Comparison of ENCODE assay signal across 8 cellular contexts in the genomic region with DNA sequence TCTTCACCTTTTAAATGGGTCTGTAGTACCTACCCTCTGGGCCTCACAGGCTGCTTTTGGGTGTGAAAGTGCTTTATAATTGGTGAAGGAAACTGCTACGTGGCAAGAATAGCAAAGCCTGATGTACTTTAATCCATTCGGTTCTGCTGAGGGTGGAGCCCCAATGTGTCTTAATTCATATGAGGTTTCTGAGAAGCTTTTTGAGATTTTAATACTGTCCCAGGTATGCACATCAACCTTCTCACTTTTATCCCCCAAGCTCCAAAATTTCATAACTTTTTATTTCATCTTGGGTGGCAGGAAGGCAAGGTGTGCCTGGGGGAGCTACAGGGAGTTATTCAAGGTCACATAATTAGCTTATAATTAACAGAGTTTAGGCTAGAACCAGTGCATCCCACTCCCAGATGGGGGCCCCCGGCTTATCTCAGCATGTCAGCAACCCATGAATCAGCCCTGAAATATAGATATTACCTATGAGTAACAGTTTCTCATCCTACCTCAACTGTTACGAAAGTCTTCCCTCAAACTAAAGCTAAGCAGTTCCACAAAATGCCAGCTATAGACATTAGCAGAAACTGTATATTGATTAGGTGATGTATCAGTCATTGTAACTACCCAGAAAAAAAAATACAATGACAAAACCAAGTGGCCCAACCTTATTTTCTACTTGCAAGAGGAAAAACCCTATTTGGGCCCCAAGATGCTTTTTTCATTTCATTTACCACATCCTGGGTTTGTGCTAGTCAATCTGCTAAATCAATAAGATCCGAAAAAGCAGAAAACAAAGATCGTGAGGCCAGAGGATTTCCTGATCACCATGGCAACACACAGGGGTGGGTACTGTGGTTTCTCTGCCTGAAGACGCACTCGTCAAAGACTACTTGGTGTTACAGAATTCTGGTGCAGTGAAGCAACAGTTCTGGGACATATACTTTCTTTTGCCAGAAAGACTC.
A peak's percentile ranks its signal among the peaks of the same experiment; 100 is the strongest.
DNase-seq lines count a peak whose midpoint lies in the region; ATAC-seq and TF ChIP-seq lines count a peak whose summit lies in the region.

No MANE protein-coding gene starts in this region.

- peaks cover 83% of the 10 kb centered on the region for H3K36me3 Mint-ChIP-seq in activated T-cell treated with anti-CD3 and anti-CD28 coated beads, Interleukin-2, amount 50 U/mL, for 24 hours (ENCODE audit: low read depth)

- DNase-seq in NOMO-1 treated with DMSO at 0.1 percent for 48 hours (lab: John Stamatoyannopoulos, UW; ENCODE audit: unreplicated experiment) = peak; percentile 89
- DNase-seq in activated T-cell treated with anti-CD3 and anti-CD28 coated beads, Interleukin-2, amount 50 U/mL, for 24 hours = peak; percentile 73
- peak; percentile 54 for DNase-seq in germinal center (ENCODE audit: low spot score)
- peak; percentile 53 to 85 (median 74) for DNase-seq in stimulated activated CD4-positive, alpha-beta T cell treated with anti-CD3 and anti-CD28 coated beads, TNF-alpha, amount 100 ng/mL, for 24 hours (ENCODE audit: low read depth in 3 of 3)
- no peak for DNase-seq in NCI-H1105 treated with DMSO at 0.1 percent for 48 hours (lab: John Stamatoyannopoulos, UW)
- no peak for DNase-seq in putamen (ENCODE audit: low spot score)

- peak overlapping the region; percentile 17 for H3K4me3 ChIP-seq in GM12875 (ENCODE audit: low read depth, low read length)

- peaks cover 100% of the 10 kb centered on the region for H3K4me1 Mint-ChIP-seq in activated T-cell treated with anti-CD3 and anti-CD28 coated beads, Interleukin-2, amount 50 U/mL, for 24 hours (ENCODE audit: low read depth)

- H3K27ac Mint-ChIP-seq in activated T-cell treated with anti-CD3 and anti-CD28 coated beads, Interleukin-2, amount 50 U/mL, for 24 hours = peak overlapping the region; percentile 99

- H3K4me3 Mint-ChIP-seq in activated T-cell treated with anti-CD3 and anti-CD28 coated beads, Interleukin-2, amount 50 U/mL, for 24 hours = peak overlapping the region; percentile 74

- no peaks in the 10 kb centered on the region for H3K9me3 Mint-ChIP-seq in activated T-cell treated with anti-CD3 and anti-CD28 coated beads, Interleukin-2, amount 50 U/mL, for 24 hours

- ATAC-seq in HG02571 (IDR thresholded peaks at IDR 0.05; ENCODE audit: unreplicated experiment) = peak; percentile 82

- no peaks in the 10 kb centered on the region for H3K27me3 Mint-ChIP-seq in activated T-cell treated with anti-CD3 and anti-CD28 coated beads, Interleukin-2, amount 50 U/mL, for 24 hours

- no peak for TF ChIP-seq CTCF in GM12875 (IDR thresholded peaks at IDR 0.05; ENCODE audit: borderline replicate concordance, insufficient read depth, low read depth, low read length)

Comparison
In these comparisons a context has a peak if more than half of its experiments do, and no peak if none do; other contexts are left out.
1. DNase-seq: peak in NOMO-1 treated with DMSO at 0.1 percent for 48 hours (single experiment), activated T-cell treated with anti-CD3 and anti-CD28 coated beads, Interleukin-2, amount 50 U/mL, for 24 hours (single experiment), germinal center (single experiment) and stimulated activated CD4-positive, alpha-beta T cell treated with anti-CD3 and anti-CD28 coated beads, TNF-alpha, amount 100 ng/mL, for 24 hours (3 of 3); none in NCI-H1105 treated with DMSO at 0.1 percent for 48 hours (single experiment) and putamen (single experiment).